In the genomic region with DNA sequence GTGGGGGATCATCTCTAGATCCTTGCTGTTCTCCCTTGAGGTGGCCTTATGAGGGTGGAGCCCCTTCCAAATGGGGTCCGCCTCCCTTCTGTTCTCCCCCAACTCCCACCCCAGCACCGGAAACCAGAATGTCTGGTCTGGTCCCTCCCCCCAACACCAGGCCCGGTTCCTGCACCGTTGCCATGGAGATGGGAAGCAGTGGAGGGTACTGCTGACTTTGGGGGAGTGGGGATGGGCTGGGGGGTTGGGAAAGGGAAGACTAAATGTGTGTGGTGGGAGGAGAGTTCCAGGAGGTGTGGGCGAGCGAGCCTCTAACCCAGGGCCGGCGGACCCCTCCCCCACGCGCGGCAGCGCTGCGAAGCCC, we compare ENCODE assay signal across 13 cellular contexts. TPM values are rescaled to one million over a fixed set of nuclear protein-coding genes. Genes with fewer than 3 reads are reported as not detected.
DNase-seq lines count a peak whose midpoint lies in the region; ATAC-seq, FAIRE-seq and TF ChIP-seq lines count a peak whose summit lies in the region.
"Had no signal": no experiment of that assay in that cellular context is flagged by ENCODE, and none has a peak within 500 bp of the region (broad histone marks: within the 10 kb centered on the region; RNA-seq: fewer than 3 reads in every experiment).

No MANE protein-coding gene starts in this region.

- H3K9ac ChIP-seq in ES-I3 (ENCODE audit: low read depth, low read length) (peak overlapping the region; percentile 41; the same call in 1 of the 2 replicates), astrocyte (ENCODE audit: low read length) (no peak overlapping the region)

- H3K4me3 Mint-ChIP-seq in astrocyte (ENCODE audit: unreplicated experiment), result no peak overlapping the region

- no peak for TF ChIP-seq RAD21 in A549 (conservative IDR thresholded peaks at IDR 0.05 in 1 of 2, IDR thresholded peaks at IDR 0.05 in 1 of 2)

- ATAC-seq in A549, result no peak
- ATAC-seq in activated naive CD4-positive, alpha-beta T cell treated with anti-CD3 and anti-CD28 coated beads, Interleukin-2, amount 50 U/mL, for 72 hours, result no peak

- H3K27ac ChIP-seq in A549, result peak overlapping the region in 1 of 2 experiments; percentile 83; a peak in 3 of 6 replicates
- H3K27ac ChIP-seq in astrocyte (ENCODE audit: low read depth, low read length), result no peak overlapping the region
- H3K27ac ChIP-seq in mesodermal cell (ENCODE audit: low read depth, low read length, severe bottlenecking), result no peak overlapping the region
- H3K27ac ChIP-seq in brain microvascular endothelial cell, result no peak overlapping the region
- H3K27ac ChIP-seq: HL-60 had no signal

- no peak for TF ChIP-seq EP300 in A549 (IDR thresholded peaks at IDR 0.05)

- peak overlapping the region; percentile 100 for H3K4me2 ChIP-seq in A549
- peak overlapping the region; percentile 72 for H3K4me2 ChIP-seq in astrocyte (ENCODE audit: low read length)

- no peak for FAIRE-seq in A549 (lab: Jason Lieb, UNC)
- FAIRE-seq in astrocyte (lab: Jason Lieb, UNC), result no peak
- FAIRE-seq: TTC549 had no signal

- H3K27me3 ChIP-seq in astrocyte (ENCODE audit: insufficient read depth, low read length) (no peaks in the 10 kb centered on the region), brain microvascular endothelial cell (replicated peaks) (no peaks in the 10 kb centered on the region)

- 38% methylated on average over 8 of the region's 13 CpGs for WGBS in A549 (ENCODE audit: missing lambda C conversion rate)
- WGBS in mesodermal cell (ENCODE audit: insufficient coverage in 2 of 2), 2 experiments, result no CpG with 5 or more reads among the region's 13 CpGs

- H2AFZ ChIP-seq in astrocyte (ENCODE audit: low read depth, low read length), result no peak overlapping the region

- peaks cover 35% of the 10 kb centered on the region for H3K9me3 Mint-ChIP-seq in astrocyte (ENCODE audit: unreplicated experiment)
- no peaks in the 10 kb centered on the region for H3K9me3 Mint-ChIP-seq in activated naive CD4-positive, alpha-beta T cell treated with anti-CD3 and anti-CD28 coated beads, Interleukin-2, amount 50 U/mL, for 72 hours
- H3K9me3 Mint-ChIP-seq: activated naive CD4-positive, alpha-beta T cell treated with anti-CD3 and anti-CD28 coated beads, Interleukin-2, amount 50 U/mL, for 24 hours had no signal

- DNase-seq in A549 (ENCODE audit: low read depth in 1 of 2, low spot score in 1 of 2) (no peak), astrocyte (ENCODE audit: low read depth) (no peak), DMS153 treated with DMSO at 0.1 percent for 48 hours (lab: John Stamatoyannopoulos, UW; ENCODE audit: unreplicated experiment) (no peak), brain microvascular endothelial cell (no peak)
- no peak for DNase-seq in activated naive CD4-positive, alpha-beta T cell treated with anti-CD3 and anti-CD28 coated beads, Interleukin-2, amount 50 U/mL, for 72 hours (ENCODE audit: low spot score in 2 of 2)
- no peak for DNase-seq in activated effector memory CD4-positive, alpha-beta T cell treated with Interleukin-2 at 50 U/mL for 16 hours
- DNase-seq: kidney glomerular epithelial cell, NCI-H510A had no signal

- TF ChIP-seq CTCF in A549 (IDR thresholded peaks at IDR 0.05) (no peak), astrocyte (IDR thresholded peaks at IDR 0.05; ENCODE audit: insufficient read depth, low read depth, low read length) (no peak), brain microvascular endothelial cell (IDR thresholded peaks at IDR 0.05; ENCODE audit: low read depth, low read length, missing control alignments) (no peak)

- H3K36me3 ChIP-seq in ES-I3 (ENCODE audit: insufficient read depth, low read length) (no peaks in the 10 kb centered on the region), astrocyte (ENCODE audit: insufficient read depth, low read length) (no peaks in the 10 kb centered on the region), mesodermal cell (ENCODE audit: control insufficient read depth, insufficient read depth, low read length) (no peaks in the 10 kb centered on the region), brain microvascular endothelial cell (replicated peaks) (no peaks in the 10 kb centered on the region)

- POLR2A ChIA-PET in A549 (lab: Yijun Ruan, JAX), result no interaction called here

- H3K79me2 ChIP-seq in astrocyte (ENCODE audit: insufficient read depth, low read length), result no peaks in the 10 kb centered on the region

- H3K4me3 ChIP-seq in A549 (peak overlapping the region; percentile 56), astrocyte (ENCODE audit: insufficient read depth, low read depth, low read length) (no peak overlapping the region), mesodermal cell (ENCODE audit: extremely low read depth, insufficient read depth, low read length, poor library complexity, severe bottlenecking) (peak overlapping the region; percentile 39), brain microvascular endothelial cell (ENCODE audit: low read depth, low read length) (no peak overlapping the region)

- in situ Hi-C loops in brain microvascular endothelial cell (cut with HindIII; ENCODE audit: low pct_ligation_motif_present, low sequenced_read_pairs), result no loop called here

- peaks cover 13% of the 10 kb centered on the region; the same call in 2 of the 3 replicates for H3K4me1 ChIP-seq in A549
- peaks cover 14% of the 10 kb centered on the region; the same call in 1 of the 2 replicates for H3K4me1 ChIP-seq in ES-I3 (ENCODE audit: insufficient read depth, low read length)
- no peaks in the 10 kb centered on the region for H3K4me1 ChIP-seq in astrocyte (ENCODE audit: insufficient read depth, low read length)
- H3K4me1 ChIP-seq in mesodermal cell (ENCODE audit: control insufficient read depth, insufficient read depth, low read length, poor library complexity, severe bottlenecking), result peaks cover 3% of the 10 kb centered on the region

- H3K4me1 Mint-ChIP-seq in astrocyte (ENCODE audit: low read depth, unreplicated experiment), result no peaks in the 10 kb centered on the region

- CTCF ChIA-PET in A549 (lab: Yijun Ruan, JAX), result interaction anchor here (0.6 to 6.3 kb wide), 7 partner anchors 9 to 361 kb away, joined by 3 to 37 read pairs (median 5); no protein-coding TSS in a partner anchor

- H3K36me3 Mint-ChIP-seq in astrocyte (ENCODE audit: low read depth, unreplicated experiment), result no peaks in the 10 kb centered on the region
- peaks cover 0 to 1% of the 10 kb centered on the region in 2 donors for H3K36me3 Mint-ChIP-seq in activated naive CD4-positive, alpha-beta T cell treated with anti-CD3 and anti-CD28 coated beads, Interleukin-2, amount 50 U/mL, for 72 hours
- H3K36me3 Mint-ChIP-seq: activated naive CD4-positive, alpha-beta T cell treated with anti-CD3 and anti-CD28 coated beads, Interleukin-2, amount 50 U/mL, for 24 hours had no signal

- H3K27me3 Mint-ChIP-seq in astrocyte (ENCODE audit: low read depth, unreplicated experiment), result no peaks in the 10 kb centered on the region

- H3K27ac Mint-ChIP-seq in astrocyte (ENCODE audit: unreplicated experiment), result no peak overlapping the region
- no peak overlapping the region for H3K27ac Mint-ChIP-seq in activated naive CD4-positive, alpha-beta T cell treated with anti-CD3 and anti-CD28 coated beads, Interleukin-2, amount 50 U/mL, for 72 hours

- no peaks in the 10 kb centered on the region for H4K20me1 ChIP-seq in astrocyte (ENCODE audit: insufficient read depth, low read length)

- TF ChIP-seq POLR2A in A549 (IDR thresholded peaks at IDR 0.05; ENCODE audit: low read length), result no peak

- H3K9me3 ChIP-seq in A549 (no peaks in the 10 kb centered on the region), ES-I3 (ENCODE audit: control insufficient read depth, insufficient read depth, low read length) (no peaks in the 10 kb centered on the region), astrocyte (ENCODE audit: insufficient read depth, low read depth, low read length) (no peaks in the 10 kb centered on the region), mesodermal cell (ENCODE audit: control insufficient read depth, low read length) (peaks cover 3% of the 10 kb centered on the region)

TF ChIP-seq in A549, 52 proteins besides CTCF, POLR2A, EP300 and RAD21 (continues in another document):
- TF ChIP-seq HOXA7 (CRISPR knock-in tag; IDR thresholded peaks at IDR 0.05), result no peak

RNA-seq across cellular contexts. Expression of gene SHANK1, which starts 1.7 kb away (rescaled TPM):
- polyA plus RNA-seq in A549 (2011; rRNA removed) (0.01 and 0.04 TPM in 2 replicates), A549 (2017; fragmentation: RNase III; extraction: RNeasy Plus Mini Kit Qiagen cat#74134 plus additional on column Dnase treatment) (0.07 to 0.17 TPM (median 0.09 TPM) in 3 replicates)
- 0.04 and 0.06 TPM in 2 replicates for polyA plus RNA-seq in A549 (2012; cell fraction: cytosol; rRNA removed)
- polyA plus RNA-seq in A549 (2012; cell fraction: nucleus; rRNA removed), result 0.04 and 0.07 TPM in 2 replicates
- polyA minus RNA-seq in A549 (2011; rRNA and poly(A)+ RNA removed), result 0.41 TPM in 1 of 2 replicates, not detected in the other
- not detected in 2 replicates for total RNA-seq in astrocyte
- polyA plus RNA-seq in mesodermal cell (2013, experiment 1 of 2), result 6.7 TPM
- 5.3 TPM for polyA plus RNA-seq in mesodermal cell (2013, experiment 2 of 2)
- under 1 TPM in 1 of 2 donors, not detected in 1; 0.14 TPM for total RNA-seq in activated naive CD4-positive, alpha-beta T cell treated with anti-CD3 and anti-CD28 coated beads, Interleukin-2, amount 50 U/mL, for 72 hours

RNA-seq across cellular contexts. Expression of gene CLEC11A, which starts 5.3 kb away (rescaled TPM):
- polyA plus RNA-seq in A549 (2011; rRNA removed), result 1.4 and 1.5 TPM in 2 replicates
- 5.7 and 9.0 TPM in 2 replicates for polyA plus RNA-seq in A549 (2012; cell fraction: cytosol; rRNA removed)
- polyA plus RNA-seq in A549 (2012; cell fraction: nucleus; rRNA removed), result 9.7 and 13.1 TPM in 2 replicates
- polyA plus RNA-seq in A549 (2017; fragmentation: RNase III; extraction: RNeasy Plus Mini Kit Qiagen cat#74134 plus additional on column Dnase treatment), result 5.0 to 6.4 TPM (median 6.2 TPM) in 3 replicates
- polyA minus RNA-seq in A549 (2011; rRNA and poly(A)+ RNA removed), result 0.34 and 0.37 TPM in 2 replicates
- not detected in 2 replicates for total RNA-seq in astrocyte
- 29.5 TPM for polyA plus RNA-seq in mesodermal cell (2013, experiment 1 of 2)
- polyA plus RNA-seq in mesodermal cell (2013, experiment 2 of 2), result 19.2 TPM
- total RNA-seq in activated naive CD4-positive, alpha-beta T cell treated with anti-CD3 and anti-CD28 coated beads, Interleukin-2, amount 50 U/mL, for 72 hours, result 1 to 10 TPM in 1 of 2 donors, under 1 TPM in 1; 0.55 to 1.6 TPM

RNA-seq across cellular contexts. Expression of gene GPR32, which starts 52.4 kb away (rescaled TPM):
- polyA plus RNA-seq in A549 (2011; rRNA removed) (not detected in 2 replicates), A549 (2017; fragmentation: RNase III; extraction: RNeasy Plus Mini Kit Qiagen cat#74134 plus additional on column Dnase treatment) (not detected in 3 replicates)
- not detected in 2 replicates for polyA plus RNA-seq in A549 (2012; cell fraction: cytosol; rRNA removed)
- polyA plus RNA-seq in A549 (2012; cell fraction: nucleus; rRNA removed), result not detected in 2 replicates
- polyA minus RNA-seq in A549 (2011; rRNA and poly(A)+ RNA removed), result not detected in 2 replicates
- not detected in 2 replicates for total RNA-seq in astrocyte
- polyA plus RNA-seq in mesodermal cell (2013, experiment 1 of 2), result not detected
- not detected for polyA plus RNA-seq in mesodermal cell (2013, experiment 2 of 2)
- total RNA-seq in activated naive CD4-positive, alpha-beta T cell treated with anti-CD3 and anti-CD28 coated beads, Interleukin-2, amount 50 U/mL, for 72 hours, result not detected

Comparison
In these comparisons a context has a peak if more than half of its experiments do, and no peak if none do; other contexts are left out.
1. H3K4me3 ChIP-seq: peak in A549 (single experiment) and mesodermal cell (single experiment); none in astrocyte (single experiment) and brain microvascular endothelial cell (single experiment).